In the genomic region with DNA sequence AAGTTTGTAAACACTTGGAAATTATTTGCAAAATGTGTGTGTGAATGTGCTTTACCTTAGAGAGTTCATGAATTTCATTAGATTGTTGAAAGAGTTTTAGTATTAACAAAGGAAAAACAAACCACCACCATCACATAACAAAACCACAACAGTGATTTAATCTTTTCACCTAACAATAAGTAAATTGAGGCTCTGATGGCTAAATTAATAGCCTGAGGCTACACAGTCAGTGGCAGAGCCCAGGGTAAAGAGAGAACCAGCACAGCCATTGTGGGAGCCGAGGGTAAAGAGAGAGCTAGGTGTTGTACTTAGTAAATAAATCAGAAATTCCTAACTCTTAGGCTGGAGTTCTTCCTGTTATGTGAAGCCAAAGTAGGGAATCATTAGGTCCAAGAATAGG, we compare ENCODE assay signal across 29 cellular contexts.
"Had no signal": no experiment of that assay in that cellular context is flagged by ENCODE, and none has a peak within 500 bp of the region (broad histone marks: within the 10 kb centered on the region; RNA-seq: fewer than 3 reads in every experiment).

No MANE protein-coding gene starts in this region.

- H3K9me3 Mint-ChIP-seq: activated naive CD4-positive, alpha-beta T cell treated with anti-CD3 and anti-CD28 coated beads, Interleukin-2, amount 10 ng/mL, durations not matched to agents 7 days and 5 days; activated naive CD8-positive, alpha-beta T cell treated with anti-CD3 and anti-CD28 coated beads, Interleukin-2, amount 10 ng/mL, durations not matched to agents 7 days and 5 days; stimulated activated naive CD8-positive, alpha-beta T cell treated with anti-CD3 and anti-CD28 coated beads, Interleukin-15, amount 100 ng/mL, for 72 hours had no signal

- H3K27ac ChIP-seq: ascending aorta, esophagus squamous epithelium, ovary, prostate gland, sigmoid colon, uterus had no signal

- H3K9me3 ChIP-seq: ascending aorta, esophagus squamous epithelium, ovary, prostate gland, sigmoid colon, uterus had no signal

- H3K36me3 ChIP-seq: ascending aorta, esophagus squamous epithelium, ovary, prostate gland, sigmoid colon, uterus had no signal

- H3K36me3 Mint-ChIP-seq: activated CD4-positive, alpha-beta memory T cell treated with anti-CD3 and anti-CD28 coated beads for 36 hours; activated naive CD4-positive, alpha-beta T cell treated with anti-CD3 and anti-CD28 coated beads, Interleukin-2, amount 10 ng/mL, durations not matched to agents 7 days and 5 days; activated naive CD8-positive, alpha-beta T cell treated with anti-CD3 and anti-CD28 coated beads, Interleukin-2, amount 10 ng/mL, durations not matched to agents 7 days and 5 days had no signal

- H3K4me3 ChIP-seq: ascending aorta, esophagus squamous epithelium, ovary, prostate gland, sigmoid colon, uterus had no signal

- H3K4me1 ChIP-seq: ascending aorta, prostate gland, uterus had no signal

- H3K27me3 ChIP-seq: ascending aorta, esophagus squamous epithelium, ovary, uterus had no signal

- H3K4me1 Mint-ChIP-seq: activated naive CD4-positive, alpha-beta T cell treated with anti-CD3 and anti-CD28 coated beads, Interleukin-2, amount 10 ng/mL, durations not matched to agents 7 days and 5 days; activated naive CD8-positive, alpha-beta T cell treated with anti-CD3 and anti-CD28 coated beads, Interleukin-2, amount 10 ng/mL, durations not matched to agents 7 days and 5 days; naive B cell; stimulated activated memory B cell treated with anti-CD40 and anti-IgM and Interleukin-4, amounts not matched to agents 10 μg/mL and 1 μg/mL and 100 μg/mL, for 72 hours; stimulated activated naive CD8-positive, alpha-beta T cell treated with anti-CD3 and anti-CD28 coated beads, Interleukin-15, amount 100 ng/mL, for 72 hours had no signal

- H3K27ac Mint-ChIP-seq: activated CD4-positive, alpha-beta memory T cell treated with anti-CD3 and anti-CD28 coated beads for 36 hours; activated naive CD4-positive, alpha-beta T cell treated with anti-CD3 and anti-CD28 coated beads, Interleukin-2, amount 10 ng/mL, durations not matched to agents 7 days and 5 days; activated naive CD8-positive, alpha-beta T cell treated with anti-CD3 and anti-CD28 coated beads, Interleukin-2, amount 10 ng/mL, durations not matched to agents 7 days and 5 days; brain; dendritic cell treated with granulocyte-macrophage colony-stimulating factor and Interleukin-4, amounts not matched to agents 40 ng/mL and 50 ng/mL, for 4 days; endodermal cell; stimulated activated memory B cell treated with anti-CD40 and anti-IgM and Interleukin-4, amounts not matched to agents 10 μg/mL and 1 μg/mL and 100 μg/mL, for 72 hours; stimulated activated naive CD8-positive, alpha-beta T cell treated with anti-CD3 and anti-CD28 coated beads, Interleukin-15, amount 100 ng/mL, for 72 hours; type B pancreatic cell had no signal

- H3K4me3 Mint-ChIP-seq: activated CD4-positive, alpha-beta memory T cell treated with anti-CD3 and anti-CD28 coated beads for 36 hours; activated naive CD4-positive, alpha-beta T cell treated with anti-CD3 and anti-CD28 coated beads, Interleukin-2, amount 10 ng/mL, durations not matched to agents 7 days and 5 days; activated naive CD8-positive, alpha-beta T cell treated with anti-CD3 and anti-CD28 coated beads, Interleukin-2, amount 10 ng/mL, durations not matched to agents 7 days and 5 days; brain; dendritic cell treated with granulocyte-macrophage colony-stimulating factor and Interleukin-4, amounts not matched to agents 40 ng/mL and 50 ng/mL, for 4 days; endodermal cell; naive B cell; stimulated activated memory B cell treated with anti-CD40 and anti-IgM and Interleukin-4, amounts not matched to agents 10 μg/mL and 1 μg/mL and 100 μg/mL, for 72 hours; stimulated activated naive CD8-positive, alpha-beta T cell treated with anti-CD3 and anti-CD28 coated beads, Interleukin-15, amount 100 ng/mL, for 72 hours; type B pancreatic cell had no signal

- DNase-seq: activated CD4-positive, alpha-beta memory T cell treated with anti-CD3 and anti-CD28 coated beads for 36 hours; activated CD4-positive, alpha-beta T cell treated with anti-CD3 and anti-CD28 coated beads for 48 hours; activated CD8-positive, alpha-beta memory T cell treated with anti-CD3 and anti-CD28 coated beads, Interleukin-2, amount 50 U/mL, for 4 hours; activated gamma-delta T cell; activated naive CD4-positive, alpha-beta T cell treated with anti-CD3 and anti-CD28 coated beads, Interleukin-2, amount 10 ng/mL, durations not matched to agents 7 days and 5 days; activated naive CD8-positive, alpha-beta T cell treated with anti-CD3 and anti-CD28 coated beads, Interleukin-2, amount 10 ng/mL, durations not matched to agents 7 days and 5 days; activated T-cell treated with anti-CD3 and anti-CD28 coated beads, Interleukin-2, amount 50 U/mL, for 1 hour; central memory CD4-positive, alpha-beta T cell; endodermal cell; esophagus squamous epithelium; glutamatergic neuron; islet precursor cell; left cardiac atrium; left ventricle myocardium superior; naive B cell; ovary; sigmoid colon; small intestine; stimulated activated CD4-positive, alpha-beta T cell treated with anti-CD3 and anti-CD28 coated beads, Interleukin-4, amount 100 ng/mL, for 4 hours; stimulated activated CD8-positive, alpha-beta memory T cell treated with anti-CD3 and anti-CD28 coated beads, Interleukin-4, amount 100 ng/mL, for 48 hours; stimulated activated naive CD8-positive, alpha-beta T cell treated with anti-CD3 and anti-CD28 coated beads, Interleukin-15, amount 100 ng/mL, for 72 hours; substantia nigra; uterus had no signal
